ENCODE assay signal across 16 cellular contexts in the genomic region with DNA sequence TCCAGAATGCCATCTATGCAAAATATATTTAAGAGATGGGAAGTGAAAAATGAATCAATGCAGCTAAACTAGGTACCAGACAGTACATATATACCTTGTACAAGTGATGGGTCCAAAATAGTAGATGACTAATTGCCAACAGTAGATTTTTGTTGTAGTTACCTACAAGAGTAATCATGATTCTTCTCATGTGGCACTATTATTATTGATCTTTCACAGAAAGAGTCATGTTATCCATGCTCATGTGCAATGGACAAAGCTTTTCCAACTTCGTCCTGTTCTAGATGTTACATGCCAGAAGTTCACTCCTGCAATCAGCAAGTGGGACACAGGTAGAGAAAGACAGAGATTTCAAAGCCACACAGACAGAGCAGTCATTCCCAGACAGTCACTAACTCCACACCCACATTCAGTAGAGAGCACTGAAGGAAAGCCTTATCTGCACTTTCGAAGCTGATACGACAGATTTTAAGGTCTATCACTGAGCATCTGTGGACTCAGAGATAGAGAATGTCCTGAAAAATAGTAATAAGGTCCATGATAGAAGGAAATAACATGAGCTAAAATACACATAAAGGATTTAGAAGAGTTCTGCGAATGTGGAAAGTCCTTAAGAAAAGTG.
DNase-seq lines count a peak whose midpoint lies in the region; ATAC-seq and TF ChIP-seq lines count a peak whose summit lies in the region.
"Had no signal": no experiment of that assay in that cellular context is flagged by ENCODE, and none has a peak within 500 bp of the region (broad histone marks: within the 10 kb centered on the region; RNA-seq: fewer than 3 reads in every experiment).

No MANE protein-coding gene starts in this region.

- no TSS peak for BruUV-seq in PC-3 (replicated peaks; lab: Mats Ljungman, UMichigan)

- no peak overlapping the region for H3K4me3 Mint-ChIP-seq in CD8-positive, alpha-beta T cell
- H3K4me3 Mint-ChIP-seq: H9; IgD-negative memory B cell; stimulated activated naive B cell treated with anti-CD40 and anti-IgM and Interleukin-4, amounts not matched to agents 10 μg/mL and 1 μg/mL and 100 μg/mL, for 72 hours had no signal

- no peaks in the 10 kb centered on the region for H4K20me1 ChIP-seq in PC-3 (ENCODE audit: low read length)

- POLR2A ChIA-PET in PC-3 (lab: Charles Lee; ENCODE audit: unreplicated experiment), result no interaction called here
- POLR2A ChIA-PET in CD8-positive, alpha-beta T cell (lab: Charles Lee), result interaction anchor here (0.9 kb wide), 1 partner anchor 9 kb away, joined by 3 read pairs; no protein-coding TSS in a partner anchor

- no peak overlapping the region for H3K4me3 ChIP-seq in PC-3 (ENCODE audit: low read length)
- H3K4me3 ChIP-seq in CD8-positive, alpha-beta T cell (ENCODE audit: low read depth, low read length), result no peak overlapping the region
- H3K4me3 ChIP-seq: ascending aorta, dorsolateral prefrontal cortex, GM12878 had no signal

- no peaks in the 10 kb centered on the region for H3K9me2 ChIP-seq in PC-3 (replicated peaks; ENCODE audit: low read length)

- CTCF ChIA-PET in PC-3 (lab: Charles Lee), result no interaction called here
- CTCF ChIA-PET in CD8-positive, alpha-beta T cell (lab: Charles Lee), result no interaction called here

- H3K27me3 ChIP-seq in PC-3 (ENCODE audit: low read length), result no peaks in the 10 kb centered on the region
- H3K27me3 ChIP-seq in CD8-positive, alpha-beta T cell (ENCODE audit: insufficient read depth, low read length), result no peaks in the 10 kb centered on the region
- H3K27me3 ChIP-seq: ascending aorta, BE2C, dorsolateral prefrontal cortex had no signal

- ATAC-seq in GM18868 (IDR thresholded peaks at IDR 0.05; ENCODE audit: unreplicated experiment) (peak; percentile 22), HG02571 (IDR thresholded peaks at IDR 0.05; ENCODE audit: unreplicated experiment) (peak; percentile 49), PC-3 (no peak), left colon (peak; percentile 48)
- no peak for ATAC-seq in CD8-positive, alpha-beta T cell
- ATAC-seq: stimulated activated naive B cell treated with anti-CD40 and anti-IgM and Interleukin-4, amounts not matched to agents 10 μg/mL and 1 μg/mL and 100 μg/mL, for 72 hours had no signal

- DNase-seq in PC-3 (no peak), left colon (no peak), dedifferentiated amniotic fluid mesenchymal stem cell (ENCODE audit: extremely low spot score) (no peak), NCI-H524 treated with DMSO at 0.1 percent for 48 hours (lab: John Stamatoyannopoulos, UW) (no peak), HPDE6-E6E7 (ENCODE audit: extremely low spot score) (no peak)
- DNase-seq in CD8-positive, alpha-beta T cell, result no peak
- DNase-seq: BE2C; dorsolateral prefrontal cortex; H9; NCI-H1092 treated with DMSO at 0.1 percent for 48 hours; stimulated activated naive B cell treated with anti-CD40 and anti-IgM and Interleukin-4, amounts not matched to agents 10 μg/mL and 1 μg/mL and 100 μg/mL, for 72 hours had no signal

- no peaks in the 10 kb centered on the region for H3K27me3 Mint-ChIP-seq in CD8-positive, alpha-beta T cell (ENCODE audit: low read depth)
- H3K27me3 Mint-ChIP-seq: IgD-negative memory B cell had no signal

- H3K4me1 Mint-ChIP-seq in CD8-positive, alpha-beta T cell (ENCODE audit: low read depth), result peaks cover 10% of the 10 kb centered on the region

- no peak for TF ChIP-seq CTCF in PC-3 (conservative IDR thresholded peaks at IDR 0.05; ENCODE audit: low read depth, low read length)
- TF ChIP-seq CTCF in CD8-positive, alpha-beta T cell (IDR thresholded peaks at IDR 0.05), result no peak

- H3K79me2 ChIP-seq in PC-3 (ENCODE audit: low read length), result no peaks in the 10 kb centered on the region

- H3K9me3 Mint-ChIP-seq in CD8-positive, alpha-beta T cell, result peaks cover 6% of the 10 kb centered on the region

- H3K27ac ChIP-seq in PC-3 (ENCODE audit: low read length), result peak overlapping the region; percentile 96
- no peak overlapping the region for H3K27ac ChIP-seq in CD8-positive, alpha-beta T cell (ENCODE audit: low read depth, low read length)
- H3K27ac ChIP-seq: ascending aorta, dorsolateral prefrontal cortex had no signal

- no peak overlapping the region for H2AFZ ChIP-seq in PC-3 (ENCODE audit: low read length)

- H3K9ac ChIP-seq in PC-3 (ENCODE audit: low read length), result peak overlapping the region; percentile 78

- intact Hi-C loops in PC-3 (cut with micrococcal nuclease) (loop anchor here (2.0 to 5.0 kb wide), 3 partner anchors 47 to 287 kb away; partner anchors contain the start of gene ITPRID2), left colon (cut with DNase I, micrococcal nuclease) (no loop called here)
- intact Hi-C loops in CD8-positive, alpha-beta T cell (cut with DNase I, micrococcal nuclease), result no loop called here

- no peaks in the 10 kb centered on the region for H3K36me3 Mint-ChIP-seq in CD8-positive, alpha-beta T cell
- H3K36me3 Mint-ChIP-seq: IgD-negative memory B cell; stimulated activated naive B cell treated with anti-CD40 and anti-IgM and Interleukin-4, amounts not matched to agents 10 μg/mL and 1 μg/mL and 100 μg/mL, for 72 hours had no signal

- 0 out of 2 replicates have a peak, but pooled peaks cover 6% of the 10 kb centered on the region for H3K36me3 ChIP-seq in PC-3 (ENCODE audit: low read depth, low read length)
- no peaks in the 10 kb centered on the region for H3K36me3 ChIP-seq in CD8-positive, alpha-beta T cell (ENCODE audit: insufficient read depth, low read length)
- H3K36me3 ChIP-seq: ascending aorta, BE2C had no signal

- H3K27ac Mint-ChIP-seq in CD8-positive, alpha-beta T cell, result no peak overlapping the region
- H3K27ac Mint-ChIP-seq: H9; IgD-negative memory B cell; stimulated activated naive B cell treated with anti-CD40 and anti-IgM and Interleukin-4, amounts not matched to agents 10 μg/mL and 1 μg/mL and 100 μg/mL, for 72 hours had no signal

- peaks cover 66% of the 10 kb centered on the region for H3K4me1 ChIP-seq in PC-3 (ENCODE audit: insufficient read depth, low read length)
- H3K4me1 ChIP-seq in CD8-positive, alpha-beta T cell (ENCODE audit: insufficient read depth, low read length), result no peaks in the 10 kb centered on the region
- H3K4me1 ChIP-seq: ascending aorta, BE2C had no signal

- peak overlapping the region; percentile 66 for H3K4me2 ChIP-seq in PC-3 (ENCODE audit: low read length)

- 0 out of 2 replicates have a peak, but pooled peaks cover 4% of the 10 kb centered on the region for H3K9me3 ChIP-seq in PC-3 (ENCODE audit: low read length)
- H3K9me3 ChIP-seq in CD8-positive, alpha-beta T cell (ENCODE audit: low read length), result no peaks in the 10 kb centered on the region
- H3K9me3 ChIP-seq: ascending aorta, BE2C had no signal

- H3F3A ChIP-seq in PC-3 (ENCODE audit: low read length, unreplicated experiment), result no peaks in the 10 kb centered on the region

Comparison
In these comparisons a context has a peak if more than half of its experiments do, and no peak if none do; other contexts are left out.
1. ATAC-seq: peak in GM18868 (single experiment), HG02571 (single experiment) and left colon (single experiment); none in PC-3 (single experiment) and CD8-positive, alpha-beta T cell (single experiment).